Comparison of ENCODE assay signal across 9 cellular contexts in genomic region chr13:21435710-21436151, GRCh38. TPM values are rescaled to one million over a fixed set of nuclear protein-coding genes. Genes with fewer than 3 reads are reported as not detected.
DNase-seq lines count a peak whose midpoint lies in the region; ATAC-seq lines count a peak whose summit lies in the region.
"Had no signal": no experiment of that assay in that cellular context is flagged by ENCODE, and none has a peak within 500 bp of the region (broad histone marks: within the 10 kb centered on the region; RNA-seq: fewer than 3 reads in every experiment).

No MANE protein-coding gene starts in this region.

- DNase-seq in SIG-M5 treated with dmso at 0.1 percent for 504 hours (lab: John Stamatoyannopoulos, UW; ENCODE audit: unreplicated experiment) (peak; percentile 69), SIG-M5 (lab: John Stamatoyannopoulos, UW) (no peak), SJSA1 (ENCODE audit: low read depth in 1 of 2, low spot score in 2 of 2) (peak; percentile 38 to 51), amniotic stem cell (lab: John Stamatoyannopoulos, UW) (peak; percentile 55), iris pigment epithelial cell (ENCODE audit: low read depth) (peak; percentile 94), SHP77 (lab: John Stamatoyannopoulos, UW) (no peak)
- DNase-seq in stimulated activated CD8-positive, alpha-beta memory T cell treated with anti-CD3 and anti-CD28 coated beads, Interleukin-15, amount 100 ng/mL, for 4 hours (ENCODE audit: low read depth in 2 of 2): peak; percentile 12 to 41

- H3K27ac ChIP-seq in SJSA1: peak overlapping the region; percentile 8; the same call in 1 of the 2 replicates

- no peak overlapping the region for H3K4me3 ChIP-seq in SJSA1

- no peaks in the 10 kb centered on the region for H3K27me3 ChIP-seq in SJSA1 (replicated peaks)
- H3K27me3 ChIP-seq: BLaER1 treated with 17β-estradiol and CSF1 and Interleukin-3, amounts not matched to agents 10 nM and 100 nM had no signal

- peak; percentile 93 for ATAC-seq in HG03064 (IDR thresholded peaks at IDR 0.05; ENCODE audit: low read depth, unreplicated experiment)

- peaks cover 8% of the 10 kb centered on the region for H3K36me3 ChIP-seq in SJSA1

- H3K4me1 ChIP-seq in SJSA1 (replicated peaks): peaks cover 10% of the 10 kb centered on the region

- peaks cover 6% of the 10 kb centered on the region for H3K9me3 ChIP-seq in SJSA1 (replicated peaks)

RNA-seq across cellular contexts. Expression of gene ZDHHC20, which starts 23.4 kb away (rescaled TPM):
- 44.5 and 67.6 TPM in 2 replicates for total RNA-seq in SJSA1 (2014; rRNA removed; shearing (Covaris generic))

Comparison
In these comparisons a context has a peak if more than half of its experiments do, and no peak if none do; other contexts are left out.
1. DNase-seq: peak in SIG-M5 treated with dmso at 0.1 percent for 504 hours (single experiment), SJSA1 (2 of 2), amniotic stem cell (single experiment), iris pigment epithelial cell (single experiment) and stimulated activated CD8-positive, alpha-beta memory T cell treated with anti-CD3 and anti-CD28 coated beads, Interleukin-15, amount 100 ng/mL, for 4 hours (2 of 2); none in SIG-M5 (single experiment) and SHP77 (0 of 2).